In genomic region chr17:38855101-38855714, GRCh38 we compare ENCODE assay signal across 6 cellular contexts. TPM values are rescaled to one million over a fixed set of nuclear protein-coding genes. Genes with fewer than 3 reads are reported as not detected.
DNase-seq lines count a peak whose midpoint lies in the region; ATAC-seq and TF ChIP-seq lines count a peak whose summit lies in the region.
"Not testable (repeated sequence)": the region's sequence is repeated elsewhere in the genome, so short reads cannot be mapped to it uniquely, and the experiment has no call there.

No MANE protein-coding gene starts in this region.

- not testable (repeated sequence) for H3K27me3 Mint-ChIP-seq in HFFc6 (ENCODE audit: insufficient read depth); activated B cell treated with CpG ODN at 0.5 μM for 24 hours; osteocyte (ENCODE audit: unreplicated experiment)

- not testable (repeated sequence) for ATAC-seq in activated B cell treated with CpG ODN at 0.5 μM for 24 hours (ENCODE audit: low read depth)

- not testable (repeated sequence) for H3K4me3 ChIP-seq in AG10803 (ENCODE audit: low read length)

- TF ChIP-seq CTCF in AG10803 (conservative IDR thresholded peaks at IDR 0.05; ENCODE audit: low read length); HFFc6 (IDR thresholded peaks at IDR 0.05); activated B cell treated with CpG ODN at 0.5 μM for 24 hours (IDR thresholded peaks at IDR 0.05); osteocyte (IDR thresholded peaks at IDR 0.05): not testable (repeated sequence)

- intact Hi-C loops in activated B cell treated with CpG ODN at 0.5 μM for 24 hours (cut with micrococcal nuclease): not testable (repeated sequence)

- peaks cover 46% of the 10 kb centered on the region for H3K4me1 Mint-ChIP-seq in HFFc6 (ENCODE audit: low read depth)
- peaks cover 41% of the 10 kb centered on the region for H3K4me1 Mint-ChIP-seq in activated B cell treated with CpG ODN at 0.5 μM for 24 hours
- H3K4me1 Mint-ChIP-seq in osteocyte (ENCODE audit: unreplicated experiment): peaks cover 37% of the 10 kb centered on the region

- CTCF ChIA-PET in activated B cell treated with CpG ODN at 0.5 μM for 24 hours (lab: Charles Lee): interaction anchor here (1.2 to 3.9 kb wide), 6 partner anchors 8 to 320 kb away, joined by 3 to 28 read pairs (median 6); partner anchors contain the start of gene LASP1

- H3K36me3 Mint-ChIP-seq in HFFc6 (ENCODE audit: low read depth) (peaks cover 38% of the 10 kb centered on the region), activated B cell treated with CpG ODN at 0.5 μM for 24 hours (ENCODE audit: low read depth) (peaks cover 38% of the 10 kb centered on the region), osteocyte (ENCODE audit: unreplicated experiment) (peaks cover 31% of the 10 kb centered on the region)

- not testable (repeated sequence) for H3K9me3 Mint-ChIP-seq in HFFc6; activated B cell treated with CpG ODN at 0.5 μM for 24 hours; osteocyte (ENCODE audit: unreplicated experiment)

- POLR2A ChIA-PET in activated B cell treated with CpG ODN at 0.5 μM for 24 hours (lab: Charles Lee): interaction anchor here (1.4 to 9.3 kb wide), 10 partner anchors 8 to 345 kb away, joined by 6 to 370 read pairs (median 14); partner anchors contain the start of genes CWC25, LASP1, MLLT6 and RPL19

- DNase-seq in AG10803 (ENCODE audit: low read depth) (peak; percentile 89), HFFc6 (peak; percentile 94), amniotic stem cell (lab: John Stamatoyannopoulos, UW) (peak; percentile 28), fibroblast of peridontal ligament (ENCODE audit: extremely low read depth) (peak; percentile 90)
- not testable (repeated sequence) for DNase-seq in activated B cell treated with CpG ODN at 0.5 μM for 24 hours; osteocyte (ENCODE audit: extremely low spot score, unreplicated experiment)

- H3K4me3 Mint-ChIP-seq in HFFc6: peak overlapping the region; percentile 100
- peak overlapping the region; percentile 24 for H3K4me3 Mint-ChIP-seq in activated B cell treated with CpG ODN at 0.5 μM for 24 hours
- H3K4me3 Mint-ChIP-seq in osteocyte (ENCODE audit: unreplicated experiment): not testable (repeated sequence)

- H3K27ac Mint-ChIP-seq in HFFc6: peak overlapping the region; percentile 97
- not testable (repeated sequence) for H3K27ac Mint-ChIP-seq in activated B cell treated with CpG ODN at 0.5 μM for 24 hours
- peak overlapping the region; percentile 27 for H3K27ac Mint-ChIP-seq in osteocyte (ENCODE audit: unreplicated experiment)

RNA-seq across cellular contexts. Expression of gene RPL23, which starts 1.7 kb away (rescaled TPM):
- 1,000 to 10,000 TPM; 1,099 to 1,402 (median 1,310) TPM for total RNA-seq in HFFc6 (2021; fragmentation: NEBNext Ultra II Directional; extraction: Animal tissue kit (Norgen Biotek cat#: 25700))
- total RNA-seq in activated B cell treated with CpG ODN at 0.5 μM for 24 hours (2,652 and 3,293 TPM in 2 replicates), osteocyte (1,245 and 1,310 TPM in 2 replicates)

RNA-seq across cellular contexts. Expression of gene LASP1, which starts 14.7 kb away (rescaled TPM):
- total RNA-seq in HFFc6 (2021; fragmentation: NEBNext Ultra II Directional; extraction: Animal tissue kit (Norgen Biotek cat#: 25700)): 100 to 1,000 TPM; 428 to 517 (median 484) TPM
- total RNA-seq in activated B cell treated with CpG ODN at 0.5 μM for 24 hours: 117 and 127 TPM in 2 replicates
- total RNA-seq in osteocyte: 402 and 409 TPM in 2 replicates

RNA-seq across cellular contexts. Expression of gene CWC25, which starts 30.1 kb away (rescaled TPM):
- total RNA-seq in HFFc6 (2021; fragmentation: NEBNext Ultra II Directional; extraction: Animal tissue kit (Norgen Biotek cat#: 25700)): 10 to 100 TPM; 11.0 to 13.7 (median 12.9) TPM
- 35.6 and 38.3 TPM in 2 replicates for total RNA-seq in activated B cell treated with CpG ODN at 0.5 μM for 24 hours
- total RNA-seq in osteocyte: 16.5 and 17.2 TPM in 2 replicates

RNA-seq across cellular contexts. Expression of gene PIP4K2B, which starts 55.9 kb away (rescaled TPM):
- 10 to 100 TPM; 48.7 to 61.8 (median 55.5) TPM for total RNA-seq in HFFc6 (2021; fragmentation: NEBNext Ultra II Directional; extraction: Animal tissue kit (Norgen Biotek cat#: 25700))
- total RNA-seq in activated B cell treated with CpG ODN at 0.5 μM for 24 hours (32.1 and 33.0 TPM in 2 replicates), osteocyte (70.2 and 77.4 TPM in 2 replicates)
